ENCODE assay signal across 23 cellular contexts in genomic region chr2:222280795-222281194, GRCh38. TPM values are rescaled to one million over a fixed set of nuclear protein-coding genes. Genes with fewer than 3 reads are reported as not detected.
DNase-seq lines count a peak whose midpoint lies in the region; ATAC-seq and TF ChIP-seq lines count a peak whose summit lies in the region.
"Had no signal": no experiment of that assay in that cellular context is flagged by ENCODE, and none has a peak within 500 bp of the region (broad histone marks: within the 10 kb centered on the region; RNA-seq: fewer than 3 reads in every experiment).

No MANE protein-coding gene starts in this region.

- no peak overlapping the region for H3K9ac ChIP-seq in adipocyte (ENCODE audit: low read length)
- H3K9ac ChIP-seq: BLaER1, GM23248, KMS-11 had no signal

- POLR2A ChIA-PET in A673 (lab: Charles Lee; ENCODE audit: low non-redundant PET): no interaction called here

- H3K27ac ChIP-seq in A673 (ENCODE audit: low read depth, low read length, poor library complexity, severe bottlenecking): no peak overlapping the region
- H3K27ac ChIP-seq in psoas muscle: peak overlapping the region; percentile 5
- H3K27ac ChIP-seq: A549, BLaER1, GM23248, KMS-11, SJCRH30 had no signal

- intact Hi-C loops in A673 (cut with micrococcal nuclease; ENCODE audit: unreplicated experiment): no loop called here
- intact Hi-C loops in psoas muscle (cut with DNase I): no loop called here

- no peaks in the 10 kb centered on the region for H3K36me3 ChIP-seq in A673 (ENCODE audit: insufficient read depth, low read length, poor library complexity, severe bottlenecking)
- H3K36me3 ChIP-seq in adipocyte (ENCODE audit: control insufficient read depth, insufficient read depth, low read length, severe bottlenecking): no peaks in the 10 kb centered on the region
- H3K36me3 ChIP-seq in psoas muscle (ENCODE audit: insufficient read depth in 1 of 2, low read depth in 1 of 2): no peaks in the 10 kb centered on the region
- H3K36me3 ChIP-seq: BLaER1, HAP-1 had no signal

- H3K4me3 Mint-ChIP-seq in stimulated activated naive CD8-positive, alpha-beta T cell treated with anti-CD3 and anti-CD28 coated beads, Interleukin-15, amount 100 ng/mL, for 72 hours: no peak overlapping the region
- H3K4me3 Mint-ChIP-seq: CD4-positive, alpha-beta T cell; T-cell had no signal

- 35 to 54% (median 43%) methylated on average over 5 of the region's 5 CpGs for WGBS in psoas muscle, 3 donors

- peaks cover 9% of the 10 kb centered on the region for H3K27me3 Mint-ChIP-seq in stimulated activated naive CD8-positive, alpha-beta T cell treated with anti-CD3 and anti-CD28 coated beads, Interleukin-15, amount 100 ng/mL, for 72 hours

- no peaks in the 10 kb centered on the region for H3K9me3 Mint-ChIP-seq in stimulated activated naive CD8-positive, alpha-beta T cell treated with anti-CD3 and anti-CD28 coated beads, Interleukin-15, amount 100 ng/mL, for 72 hours
- H3K9me3 Mint-ChIP-seq: CD4-positive, alpha-beta T cell had no signal

- TF ChIP-seq CTCF in A673 (conservative IDR thresholded peaks at IDR 0.05; ENCODE audit: low read depth, low read length) (peak; percentile 29; the same call in 1 of the 2 replicates), psoas muscle (IDR thresholded peaks at IDR 0.05) (no peak)

- ATAC-seq in psoas muscle: no peak
- no peak for ATAC-seq in stimulated activated naive CD8-positive, alpha-beta T cell treated with anti-CD3 and anti-CD28 coated beads, Interleukin-15, amount 100 ng/mL, for 72 hours
- ATAC-seq: A549, Panc1, T-cell had no signal

- DNase-seq in A673 (ENCODE audit: low spot score) (no peak), EH (ENCODE audit: low read depth) (peak; percentile 44), adipocyte (ENCODE audit: low read depth) (peak; percentile 47), psoas muscle (no peak), NOMO-1 treated with dmso at 0.1 percent for 144 hours (lab: John Stamatoyannopoulos, UW; ENCODE audit: unreplicated experiment) (no peak), NCI-H2107 treated with DMSO at 0.1 percent for 48 hours (lab: John Stamatoyannopoulos, UW; ENCODE audit: unreplicated experiment) (no peak)
- DNase-seq in stimulated activated naive CD8-positive, alpha-beta T cell treated with anti-CD3 and anti-CD28 coated beads, Interleukin-15, amount 100 ng/mL, for 72 hours: no peak
- DNase-seq: CD4-positive, alpha-beta T cell; COR-L47; GDM1; GM23248; IMR-90; MV-4-11; NCI-H1105 treated with DMSO at 0.1 percent for 48 hours; NCI-H2029 treated with DMSO at 0.1 percent for 48 hours; NCI-H69; SJCRH30; T-cell had no signal

- H3K4me3 ChIP-seq in A673 (ENCODE audit: low read depth, low read length, poor library complexity, severe bottlenecking) (no peak overlapping the region), adipocyte (ENCODE audit: low read length) (no peak overlapping the region), psoas muscle (no peak overlapping the region)
- H3K4me3 ChIP-seq: A549, BLaER1, GM23248, HAP-1, SJCRH30 had no signal

- H3K4me1 ChIP-seq in A673 (ENCODE audit: insufficient read depth, low read length, poor library complexity, severe bottlenecking) (no peaks in the 10 kb centered on the region), adipocyte (ENCODE audit: control insufficient read depth, insufficient read depth, low read length) (no peaks in the 10 kb centered on the region), psoas muscle (peaks cover 34% of the 10 kb centered on the region)
- H3K4me1 ChIP-seq: A549, BLaER1 had no signal

- CTCF ChIA-PET in A673 (lab: Charles Lee): no interaction called here

- H3K4me1 Mint-ChIP-seq in stimulated activated naive CD8-positive, alpha-beta T cell treated with anti-CD3 and anti-CD28 coated beads, Interleukin-15, amount 100 ng/mL, for 72 hours: no peaks in the 10 kb centered on the region
- H3K4me1 Mint-ChIP-seq: T-cell had no signal

- no peak overlapping the region for H3K27ac Mint-ChIP-seq in stimulated activated naive CD8-positive, alpha-beta T cell treated with anti-CD3 and anti-CD28 coated beads, Interleukin-15, amount 100 ng/mL, for 72 hours
- H3K27ac Mint-ChIP-seq: CD4-positive, alpha-beta T cell; T-cell had no signal

- no TSS peak for BruUV-seq in A673 (replicated peaks; lab: Mats Ljungman, UMichigan)

- H3K9me3 ChIP-seq in A673 (ENCODE audit: low read depth, low read length, poor library complexity, severe bottlenecking) (no peaks in the 10 kb centered on the region), adipocyte (ENCODE audit: control insufficient read depth, low read length) (no peaks in the 10 kb centered on the region), psoas muscle (no peaks in the 10 kb centered on the region)
- H3K9me3 ChIP-seq: A549, BLaER1, HAP-1, SJCRH30 had no signal

- H3K27me3 ChIP-seq in A673 (replicated peaks; ENCODE audit: insufficient read depth, low read depth, low read length, poor library complexity) (no peaks in the 10 kb centered on the region), adipocyte (replicated peaks; ENCODE audit: control insufficient read depth, insufficient read depth, low read length) (peaks cover 43% of the 10 kb centered on the region), psoas muscle (ENCODE audit: insufficient read depth in 3 of 3, low read length in 2 of 3) (no peaks in the 10 kb centered on the region)
- H3K27me3 ChIP-seq: BLaER1, SJCRH30 had no signal

RNA-seq across cellular contexts. Expression of gene PAX3, which starts 18.0 kb away (rescaled TPM):
- total RNA-seq in A673 (2021): 39.3 and 47.2 TPM in 2 replicates
- 10 to 100 TPM in 2 of 4 donors, 1 to 10 TPM in 2; 6.9 to 20.5 (median 13.3) TPM for total RNA-seq in psoas muscle
- polyA plus RNA-seq in psoas muscle: 1 to 10 TPM in 2 of 3 donors, under 1 TPM in 1; 0.26 to 2.8 (median 1.9) TPM
- total RNA-seq: CD4-positive, alpha-beta T cell; GM23248; IMR-90; T-cell had no signal
- polyA plus RNA-seq: A549, GM23248, IMR-90 had no signal

Comparison
In these comparisons a context has a peak if more than half of its experiments do, and no peak if none do; other contexts are left out.
1. DNase-seq: peak in EH (single experiment) and adipocyte (single experiment); none in A673 (single experiment), psoas muscle (0 of 2), stimulated activated naive CD8-positive, alpha-beta T cell treated with anti-CD3 and anti-CD28 coated beads, Interleukin-15, amount 100 ng/mL, for 72 hours (0 of 2), NOMO-1 treated with dmso at 0.1 percent for 144 hours (single experiment) and NCI-H2107 treated with DMSO at 0.1 percent for 48 hours (single experiment).